ENCODE assay signal across 30 cellular contexts in genomic region chr11:21911046-21911445, GRCh38.
"Had no signal": no experiment of that assay in that cellular context is flagged by ENCODE, and none has a peak within 500 bp of the region (broad histone marks: within the 10 kb centered on the region; RNA-seq: fewer than 3 reads in every experiment).

No MANE protein-coding gene starts in this region.

- H3K9me3 ChIP-seq: adrenal gland, ascending aorta, breast epithelium, colonic mucosa had no signal

- DNase-seq: activated effector memory CD4-positive, alpha-beta T cell treated with anti-CD3 and anti-CD28 coated beads, Interleukin-2, amount 50 U/mL, for 16 hours; activated effector memory CD4-positive, alpha-beta T cell treated with Interleukin-2 at 50 U/mL for 16 hours; activated gamma-delta T cell; activated gamma-delta T cell treated with Interleukin-2 at 50 U/mL for 16 hours; activated naive CD4-positive, alpha-beta T cell; activated naive CD4-positive, alpha-beta T cell treated with anti-CD3 and anti-CD28 coated beads for 36 hours; activated naive CD4-positive, alpha-beta T cell treated with anti-CD3 and anti-CD28 coated beads, Interleukin-2, amount 10 ng/mL, durations not matched to agents 7 days and 5 days; activated naive CD4-positive, alpha-beta T cell treated with anti-CD3 and anti-CD28 coated beads, Interleukin-2, amount 50 U/mL, for 16 hours; activated naive CD4-positive, alpha-beta T cell treated with Interleukin-2 at 50 U/mL for 16 hours; activated naive CD8-positive, alpha-beta T cell treated with anti-CD3 and anti-CD28 coated beads for 36 hours; activated naive CD8-positive, alpha-beta T cell treated with anti-CD3 and anti-CD28 coated beads, Interleukin-2, amount 10 ng/mL, durations not matched to agents 7 days and 5 days; activated naive CD8-positive, alpha-beta T cell treated with anti-CD3 and anti-CD28 coated beads, Interleukin-2, amount 50 U/mL, for 24 hours; activated T-cell treated with anti-CD3 and anti-CD28 coated beads, Interleukin-2, amount 50 U/mL, for 48 hours; activated T-cell treated with anti-CD3 and anti-CD28 coated beads, Interleukin-2, amount 50 U/mL, for 72 hours; adrenal gland; amniotic stem cell; amygdala; anterior cingulate cortex; aorta; body of pancreas; brain microvascular endothelial cell; caudate nucleus; central memory CD4-positive, alpha-beta T cell; cerebellar nuclear complex; colonic mucosa had no signal

- H3K27me3 ChIP-seq: adrenal gland, ascending aorta, body of pancreas, brain microvascular endothelial cell, breast epithelium, cardiac muscle cell, colonic mucosa had no signal

- H3K4me3 ChIP-seq: adrenal gland, ascending aorta, body of pancreas, breast epithelium, cardiac muscle cell, colonic mucosa had no signal

- H3K4me1 ChIP-seq: adrenal gland, ascending aorta, body of pancreas, breast epithelium, colonic mucosa had no signal

- ATAC-seq: activated naive CD4-positive, alpha-beta T cell treated with anti-CD3 and anti-CD28 coated beads, Interleukin-2, amount 50 U/mL, for 72 hours; activated naive CD8-positive, alpha-beta T cell treated with anti-CD3 and anti-CD28 coated beads, Interleukin-2, amount 50 U/mL, for 24 hours; activated T-cell treated with anti-CD3 and anti-CD28 coated beads, Interleukin-2, amount 50 U/mL, for 72 hours; activated T-helper 17 cell treated with anti-CD3 and anti-CD28 coated beads, Interleukin-2, amount 50 U/mL, for 72 hours; body of pancreas had no signal

- H3K27ac ChIP-seq: adrenal gland, ascending aorta, body of pancreas, brain microvascular endothelial cell, breast epithelium, cardiac muscle cell, colonic mucosa had no signal

- H3K36me3 ChIP-seq: adrenal gland, ascending aorta, brain microvascular endothelial cell, breast epithelium, cardiac muscle cell, colonic mucosa had no signal
